Comparison of ENCODE assay signal across 14 cellular contexts in genomic region chr17:16040710-16041251, GRCh38. TPM values are rescaled to one million over a fixed set of nuclear protein-coding genes. Genes with fewer than 3 reads are reported as not detected.
DNase-seq lines count a peak whose midpoint lies in the region; ATAC-seq and TF ChIP-seq lines count a peak whose summit lies in the region.
"Had no signal": no experiment of that assay in that cellular context is flagged by ENCODE, and none has a peak within 500 bp of the region (broad histone marks: within the 10 kb centered on the region; RNA-seq: fewer than 3 reads in every experiment).

No MANE protein-coding gene starts in this region.

- H3K79me2 ChIP-seq in trophoblast cell (ENCODE audit: control insufficient read depth, insufficient read depth, low read length, poor library complexity): no peaks in the 10 kb centered on the region

- no peak for TF ChIP-seq CTCF in BJ (IDR thresholded peaks at IDR 0.05; ENCODE audit: insufficient read depth, low read depth, low read length)
- TF ChIP-seq CTCF in activated CD8-positive, alpha-beta T cell treated with anti-CD3 and anti-CD28 coated beads for 36 hours (IDR thresholded peaks at IDR 0.05): no peak
- no peak for TF ChIP-seq CTCF in sigmoid colon (IDR thresholded peaks at IDR 0.05)

- H3K4me3 ChIP-seq in BJ (ENCODE audit: low read depth, low read length): no peak overlapping the region
- no peak overlapping the region for H3K4me3 ChIP-seq in trophoblast cell (ENCODE audit: low read depth, low read length)
- H3K4me3 ChIP-seq in sigmoid colon: no peak overlapping the region
- H3K4me3 ChIP-seq: heart right ventricle had no signal

- no peaks in the 10 kb centered on the region for H3K79me1 ChIP-seq in trophoblast cell (ENCODE audit: low read length)

- H3K9me3 ChIP-seq in trophoblast cell (ENCODE audit: insufficient read depth, low read depth, low read length) (no peaks in the 10 kb centered on the region), sigmoid colon (no peaks in the 10 kb centered on the region)
- H3K9me3 ChIP-seq: Caco-2, heart right ventricle had no signal

- POLR2A ChIA-PET in BJ (lab: Charles Lee): no interaction called here
- POLR2A ChIA-PET in activated CD8-positive, alpha-beta T cell treated with anti-CD3 and anti-CD28 coated beads for 36 hours (lab: Charles Lee): no interaction called here
- POLR2A ChIA-PET in activated CD4-positive, alpha-beta memory T cell treated with anti-CD3 and anti-CD28 coated beads, Interleukin-2, amount 10 ng/mL, durations not matched to agents 7 days and 5 days (lab: Charles Lee): no interaction called here

- H3K27ac ChIP-seq in trophoblast cell (ENCODE audit: low read depth, low read length) (no peak overlapping the region), sigmoid colon (no peak overlapping the region)

- no CpG with 5 or more reads among the region's 4 CpGs for WGBS in trophoblast cell (ENCODE audit: extremely low coverage, insufficient coverage, insufficient read length)
- 68 to 87% methylated on average over 4 of the region's 4 CpGs for WGBS in sigmoid colon, 2 donors

- no peaks in the 10 kb centered on the region for H3K9me3 Mint-ChIP-seq in activated CD8-positive, alpha-beta T cell treated with anti-CD3 and anti-CD28 coated beads for 36 hours
- no peaks in the 10 kb centered on the region for H3K9me3 Mint-ChIP-seq in activated CD4-positive, alpha-beta memory T cell treated with anti-CD3 and anti-CD28 coated beads, Interleukin-2, amount 10 ng/mL, durations not matched to agents 7 days and 5 days

- peaks cover 10% of the 10 kb centered on the region for H3K4me1 Mint-ChIP-seq in activated CD8-positive, alpha-beta T cell treated with anti-CD3 and anti-CD28 coated beads for 36 hours (ENCODE audit: low read depth)
- peaks cover 18% of the 10 kb centered on the region for H3K4me1 Mint-ChIP-seq in activated CD4-positive, alpha-beta memory T cell treated with anti-CD3 and anti-CD28 coated beads, Interleukin-2, amount 10 ng/mL, durations not matched to agents 7 days and 5 days

- H2AFZ ChIP-seq in trophoblast cell (ENCODE audit: insufficient read depth, low read length, poor library complexity): no peak overlapping the region

- no peak for TF ChIP-seq EP300 in sigmoid colon (IDR thresholded peaks at IDR 0.05)

- TF ChIP-seq POLR2A in sigmoid colon (IDR thresholded peaks at IDR 0.05): no peak

- no peak overlapping the region for H2BK12ac ChIP-seq in trophoblast cell (ENCODE audit: low read length)

- H3K36me3 ChIP-seq in BJ (ENCODE audit: control insufficient read depth, insufficient read depth, low read length): peaks cover 11% of the 10 kb centered on the region
- H3K36me3 ChIP-seq in trophoblast cell (ENCODE audit: control insufficient read depth in 1 of 2, insufficient read depth in 2 of 2, low read length in 2 of 2): peaks cover 5 to 19% of the 10 kb centered on the region in 2 experiments
- H3K36me3 ChIP-seq in sigmoid colon: peaks cover 1 to 97% (median 42%) of the 10 kb centered on the region in 4 donors

- H3K27me3 Mint-ChIP-seq in activated CD8-positive, alpha-beta T cell treated with anti-CD3 and anti-CD28 coated beads for 36 hours: no peaks in the 10 kb centered on the region
- H3K27me3 Mint-ChIP-seq in activated CD4-positive, alpha-beta memory T cell treated with anti-CD3 and anti-CD28 coated beads, Interleukin-2, amount 10 ng/mL, durations not matched to agents 7 days and 5 days: no peaks in the 10 kb centered on the region

- no peak overlapping the region for H2AK5ac ChIP-seq in trophoblast cell (ENCODE audit: low read length)

- DNase-seq in BJ (ENCODE audit: low read depth): peak; percentile 43
- no peak for DNase-seq in activated CD8-positive, alpha-beta T cell treated with anti-CD3 and anti-CD28 coated beads for 36 hours
- peak; percentile 89 for DNase-seq in fibroblast of peridontal ligament (ENCODE audit: extremely low read depth)
- DNase-seq in trophoblast cell: peak; percentile 20 to 62
- no peak for DNase-seq in sigmoid colon
- DNase-seq in activated CD4-positive, alpha-beta memory T cell treated with anti-CD3 and anti-CD28 coated beads, Interleukin-2, amount 10 ng/mL, durations not matched to agents 7 days and 5 days: no peak
- no peak for DNase-seq in OCI-M1 (lab: John Stamatoyannopoulos, UW)
- DNase-seq: activated CD8-positive, alpha-beta memory T cell treated with anti-CD3 and anti-CD28 coated beads, Interleukin-2, amount 50 U/mL, for 4 hours; Caco-2; heart right ventricle; NCI-H187; T1000 had no signal

- no peak overlapping the region for H3K4ac ChIP-seq in trophoblast cell (ENCODE audit: low read depth, low read length)

- no peak overlapping the region for H4K12ac ChIP-seq in trophoblast cell (ENCODE audit: low read depth, low read length)

- H3K23ac ChIP-seq in trophoblast cell (ENCODE audit: low read length): no peak overlapping the region

- no peak overlapping the region for H2BK120ac ChIP-seq in trophoblast cell (ENCODE audit: insufficient read depth, low read length, poor library complexity)

- H2BK5ac ChIP-seq in trophoblast cell (ENCODE audit: low read depth, low read length, poor library complexity): no peak overlapping the region

- intact Hi-C loops in activated CD8-positive, alpha-beta T cell treated with anti-CD3 and anti-CD28 coated beads for 36 hours (cut with micrococcal nuclease): no loop called here
- intact Hi-C loops in sigmoid colon (cut with DNase I): no loop called here

- no peak overlapping the region for H4K8ac ChIP-seq in trophoblast cell (ENCODE audit: low read depth, low read length)

- H3K14ac ChIP-seq in trophoblast cell (ENCODE audit: low read length): no peak overlapping the region

- H4K91ac ChIP-seq in trophoblast cell (ENCODE audit: low read depth, low read length): no peak overlapping the region

- H3K4me1 ChIP-seq in trophoblast cell (ENCODE audit: control insufficient read depth in 1 of 2, insufficient read depth in 2 of 2, low read length in 2 of 2): peaks cover 0 to 2% of the 10 kb centered on the region in 2 experiments
- no peaks in the 10 kb centered on the region for H3K4me1 ChIP-seq in sigmoid colon
- H3K4me1 ChIP-seq: Caco-2 had no signal

- CTCF ChIA-PET in BJ (lab: Yijun Ruan, JAX): no interaction called here
- CTCF ChIA-PET in activated CD8-positive, alpha-beta T cell treated with anti-CD3 and anti-CD28 coated beads for 36 hours (lab: Charles Lee): no interaction called here
- CTCF ChIA-PET in activated CD4-positive, alpha-beta memory T cell treated with anti-CD3 and anti-CD28 coated beads, Interleukin-2, amount 10 ng/mL, durations not matched to agents 7 days and 5 days (lab: Charles Lee): no interaction called here

- H3K27me3 ChIP-seq in BJ (ENCODE audit: control insufficient read depth, insufficient read depth, low read length) (no peaks in the 10 kb centered on the region), trophoblast cell (ENCODE audit: insufficient read depth, low read length) (no peaks in the 10 kb centered on the region), sigmoid colon (no peaks in the 10 kb centered on the region)
- H3K27me3 ChIP-seq: heart right ventricle had no signal

- H3K9ac ChIP-seq in trophoblast cell (ENCODE audit: low read length): no peak overlapping the region

- peak overlapping the region; percentile 49 for H3K27ac Mint-ChIP-seq in activated CD8-positive, alpha-beta T cell treated with anti-CD3 and anti-CD28 coated beads for 36 hours
- H3K27ac Mint-ChIP-seq in activated CD4-positive, alpha-beta memory T cell treated with anti-CD3 and anti-CD28 coated beads, Interleukin-2, amount 10 ng/mL, durations not matched to agents 7 days and 5 days: no peak overlapping the region
- H3K27ac Mint-ChIP-seq: mesothelial cell of epicardium had no signal

- peaks cover 59% of the 10 kb centered on the region for H3K36me3 Mint-ChIP-seq in activated CD8-positive, alpha-beta T cell treated with anti-CD3 and anti-CD28 coated beads for 36 hours (ENCODE audit: low read depth)
- H3K36me3 Mint-ChIP-seq in activated CD4-positive, alpha-beta memory T cell treated with anti-CD3 and anti-CD28 coated beads, Interleukin-2, amount 10 ng/mL, durations not matched to agents 7 days and 5 days (ENCODE audit: low read depth): peaks cover 74% of the 10 kb centered on the region

- ATAC-seq in activated CD8-positive, alpha-beta T cell treated with anti-CD3 and anti-CD28 coated beads for 36 hours: no peak
- ATAC-seq in HG03571 (IDR thresholded peaks at IDR 0.05; ENCODE audit: unreplicated experiment): no peak

- H3K4me2 ChIP-seq in trophoblast cell (ENCODE audit: low read length): no peak overlapping the region

- no peak overlapping the region for H3K4me3 Mint-ChIP-seq in activated CD8-positive, alpha-beta T cell treated with anti-CD3 and anti-CD28 coated beads for 36 hours
- H3K4me3 Mint-ChIP-seq in activated CD4-positive, alpha-beta memory T cell treated with anti-CD3 and anti-CD28 coated beads, Interleukin-2, amount 10 ng/mL, durations not matched to agents 7 days and 5 days: no peak overlapping the region
- H3K4me3 Mint-ChIP-seq: mesothelial cell of epicardium had no signal

- H3K18ac ChIP-seq in trophoblast cell (ENCODE audit: low read length): no peak overlapping the region

RNA-seq across cellular contexts. Expression of gene TTC19, which starts 41.2 kb away (rescaled TPM):
- polyA plus RNA-seq in BJ (2011; rRNA removed) (2.8 and 3.7 TPM in 2 replicates), sigmoid colon (10 to 100 TPM; 24.6 to 33.5 (median 32.3) TPM)
- 4.3 and 5.1 TPM in 2 replicates for polyA minus RNA-seq in BJ (2011; rRNA and poly(A)+ RNA removed)
- 10 to 100 TPM; 24.7 to 26.0 TPM for total RNA-seq in activated CD8-positive, alpha-beta T cell treated with anti-CD3 and anti-CD28 coated beads for 36 hours
- 17.6 and 18.4 TPM in 2 replicates for polyA plus RNA-seq in trophoblast cell (2013)
- total RNA-seq in sigmoid colon: 10 to 100 TPM; 41.0 to 59.1 (median 42.8) TPM
- 10 to 100 TPM; 22.7 to 25.6 TPM for total RNA-seq in activated CD4-positive, alpha-beta memory T cell treated with anti-CD3 and anti-CD28 coated beads, Interleukin-2, amount 10 ng/mL, durations not matched to agents 7 days and 5 days

RNA-seq across cellular contexts. Expression of gene ZSWIM7, which starts 41.3 kb away (rescaled TPM):
- polyA plus RNA-seq in BJ (2011; rRNA removed): 21.6 and 28.9 TPM in 2 replicates
- 5.8 and 7.3 TPM in 2 replicates for polyA minus RNA-seq in BJ (2011; rRNA and poly(A)+ RNA removed)
- 10 to 100 TPM; 14.5 to 18.2 TPM for total RNA-seq in activated CD8-positive, alpha-beta T cell treated with anti-CD3 and anti-CD28 coated beads for 36 hours
- polyA plus RNA-seq in trophoblast cell (2013): 23.5 and 25.5 TPM in 2 replicates
- 10 to 100 TPM; 13.0 to 25.8 (median 18.3) TPM for total RNA-seq in sigmoid colon
- polyA plus RNA-seq in sigmoid colon: 10 to 100 TPM; 35.0 to 55.5 (median 46.2) TPM
- total RNA-seq in activated CD4-positive, alpha-beta memory T cell treated with anti-CD3 and anti-CD28 coated beads, Interleukin-2, amount 10 ng/mL, durations not matched to agents 7 days and 5 days: 10 to 100 TPM in 1 of 2 experiments, 1 to 10 TPM in 1; 7.2 to 10.1 TPM

Comparison
In these comparisons a context has a peak if more than half of its experiments do, and no peak if none do; other contexts are left out.
1. DNase-seq: peak in BJ (single experiment), fibroblast of peridontal ligament (single experiment) and trophoblast cell (2 of 2); none in activated CD8-positive, alpha-beta T cell treated with anti-CD3 and anti-CD28 coated beads for 36 hours (single experiment), sigmoid colon (single experiment), activated CD4-positive, alpha-beta memory T cell treated with anti-CD3 and anti-CD28 coated beads, Interleukin-2, amount 10 ng/mL, durations not matched to agents 7 days and 5 days (single experiment) and OCI-M1 (single experiment).